9 cellular contexts compared by ENCODE assay signal in the genomic region with DNA sequence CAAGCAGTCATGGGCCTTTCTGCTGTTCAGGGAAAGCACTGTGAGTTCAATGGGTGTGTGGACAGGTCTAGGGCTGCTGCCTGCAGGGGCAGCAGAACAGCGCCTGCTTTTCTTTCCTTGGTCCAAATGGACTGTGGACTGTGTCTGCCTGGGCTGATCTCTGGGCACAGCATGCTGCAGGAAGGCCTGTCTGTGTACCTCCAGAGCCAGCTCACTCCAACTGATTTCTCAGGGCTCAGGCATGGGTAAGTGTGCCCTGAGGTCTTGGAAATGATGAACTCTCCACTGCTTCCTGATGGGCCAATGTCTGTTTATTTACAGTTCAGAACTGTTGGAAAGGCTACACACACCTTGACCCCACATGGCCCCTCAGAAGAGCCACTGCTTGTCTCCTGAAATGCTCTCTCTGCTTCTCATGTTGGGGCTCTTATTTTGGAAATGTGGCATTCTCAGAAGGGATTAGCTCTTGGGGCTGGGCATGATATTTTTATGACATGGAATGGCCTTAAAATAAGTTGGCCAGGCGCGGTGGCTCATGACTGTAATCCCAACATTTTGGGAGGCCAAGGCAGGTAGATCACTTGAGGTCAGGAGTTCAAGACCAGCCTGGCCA.
"Had no signal": no experiment of that assay in that cellular context is flagged by ENCODE, and none has a peak within 500 bp of the region (broad histone marks: within the 10 kb centered on the region; RNA-seq: fewer than 3 reads in every experiment).

No MANE protein-coding gene starts in this region.

- H3K27me3 ChIP-seq: tibial artery, vagina had no signal

- H3K9me3 ChIP-seq: tibial artery, vagina had no signal

- DNase-seq: activated CD4-positive, alpha-beta T cell treated with anti-CD3 and anti-CD28 coated beads, Interleukin-2, amount 50 U/mL, for 4 hours; activated gamma-delta T cell; activated T-cell treated with anti-CD3 and anti-CD28 coated beads, Interleukin-2, amount 50 U/mL, for 4 hours; amygdala; kidney glomerular epithelial cell; naive B cell; tibial artery had no signal

- H3K4me3 ChIP-seq: tibial artery, vagina had no signal

- H3K36me3 ChIP-seq: vagina had no signal

- H3K4me1 ChIP-seq: tibial artery, vagina had no signal

- H3K27ac ChIP-seq: tibial artery, vagina had no signal

- ATAC-seq: activated CD4-positive, CD25-positive, alpha-beta regulatory T cell treated with anti-CD3 and anti-CD28 coated beads, Interleukin-2, amount 50 U/mL, for 24 hours; activated T-cell treated with anti-CD3 and anti-CD28 coated beads, Interleukin-2, amount 50 U/mL, for 4 hours had no signal
